Comparison of ENCODE assay signal across 21 cellular contexts in genomic region chr2:26061539-26061938, GRCh38.
"Had no signal": no experiment of that assay in that cellular context is flagged by ENCODE, and none has a peak within 500 bp of the region (broad histone marks: within the 10 kb centered on the region; RNA-seq: fewer than 3 reads in every experiment).

No MANE protein-coding gene starts in this region.

- DNase-seq: activated CD4-positive, alpha-beta T cell treated with anti-CD3 and anti-CD28 coated beads, Interleukin-2, amount 10 ng/mL, durations not matched to agents 24 days and 14 days; activated CD4-positive, alpha-beta T cell treated with anti-CD3 and anti-CD28 coated beads, Interleukin-2, amount 50 U/mL, for 4 hours; activated CD8-positive, alpha-beta memory T cell treated with anti-CD3 and anti-CD28 coated beads, Interleukin-2, amount 50 U/mL, for 4 hours; activated gamma-delta T cell; activated naive CD4-positive, alpha-beta T cell treated with Interleukin-2 at 50 U/mL for 16 hours; activated naive CD8-positive, alpha-beta T cell treated with anti-CD3 and anti-CD28 coated beads for 36 hours; activated T-cell treated with anti-CD3 and anti-CD28 coated beads for 4 hours; activated T-cell treated with anti-CD3 and anti-CD28 coated beads, Interleukin-2, amount 50 U/mL, for 72 hours; amygdala; NCI-H1092 treated with DMSO at 0.1 percent for 48 hours; NCI-H1417; NCI-H187 treated with DMSO at 0.1 percent for 48 hours; NCI-H2081; NCI-H2171 treated with DMSO at 0.1 percent for 48 hours; NCI-H2227 treated with DMSO at 0.1 percent for 48 hours; NCI-H524 treated with DMSO at 0.1 percent for 48 hours; SHP77; SJCRH30 had no signal

- H3K27ac Mint-ChIP-seq: activated CD4-positive, alpha-beta T cell treated with anti-CD3 and anti-CD28 coated beads, Interleukin-2, amount 10 ng/mL, durations not matched to agents 24 days and 14 days; activated naive CD8-positive, alpha-beta T cell treated with anti-CD3 and anti-CD28 coated beads for 36 hours; activated T-cell treated with anti-CD3 and anti-CD28 coated beads, Interleukin-2, amount 50 U/mL, for 72 hours; activated T-helper 2 cell treated with anti-CD3 and anti-CD28 coated beads, Interferon-gamma antibody, Interleukin-2, Interleukin-4, amounts not matched to agents 10 μg/mL and 5 μg/mL and 100 μg/mL, durations not matched to agents 14 hours and 24 hours and 36 hours; T-helper 2 cell treated with Interferon-gamma antibody and Interleukin-4, amounts not matched to agents 5 μg/mL and 100 μg/mL, for 36 hours had no signal

- ATAC-seq: activated T-cell treated with anti-CD3 and anti-CD28 coated beads, Interleukin-2, amount 50 U/mL, for 72 hours; Panc1 had no signal

- H3K4me3 Mint-ChIP-seq: activated CD4-positive, alpha-beta T cell treated with anti-CD3 and anti-CD28 coated beads, Interleukin-2, amount 10 ng/mL, durations not matched to agents 24 days and 14 days; activated naive CD8-positive, alpha-beta T cell treated with anti-CD3 and anti-CD28 coated beads for 36 hours; activated T-cell treated with anti-CD3 and anti-CD28 coated beads, Interleukin-2, amount 50 U/mL, for 72 hours; T-helper 2 cell treated with Interferon-gamma antibody and Interleukin-4, amounts not matched to agents 5 μg/mL and 100 μg/mL, for 36 hours had no signal

- H3K27me3 Mint-ChIP-seq: activated CD4-positive, alpha-beta T cell treated with anti-CD3 and anti-CD28 coated beads, Interleukin-2, amount 10 ng/mL, durations not matched to agents 24 days and 14 days; activated naive CD8-positive, alpha-beta T cell treated with anti-CD3 and anti-CD28 coated beads for 36 hours had no signal

- H3K9me3 Mint-ChIP-seq: activated CD4-positive, alpha-beta T cell treated with anti-CD3 and anti-CD28 coated beads, Interleukin-2, amount 10 ng/mL, durations not matched to agents 24 days and 14 days; activated T-helper 2 cell treated with anti-CD3 and anti-CD28 coated beads, Interferon-gamma antibody, Interleukin-2, Interleukin-4, amounts not matched to agents 10 μg/mL and 5 μg/mL and 100 μg/mL, durations not matched to agents 14 hours and 24 hours and 36 hours; T-helper 2 cell treated with Interferon-gamma antibody and Interleukin-4, amounts not matched to agents 5 μg/mL and 100 μg/mL, for 36 hours had no signal
